Comparison of ENCODE assay signal across 8 cellular contexts in genomic region chr10:102449321-102450123, GRCh38. TPM values are rescaled to one million over a fixed set of nuclear protein-coding genes. Genes with fewer than 3 reads are reported as not detected.
A peak's percentile ranks its signal among the peaks of the same experiment; 100 is the strongest.
DNase-seq lines count a peak whose midpoint lies in the region; ATAC-seq lines count a peak whose summit lies in the region.

No MANE protein-coding gene starts in this region.

- peak overlapping the region; percentile 90 for H3K4me3 Mint-ChIP-seq in activated CD8-positive, alpha-beta T cell treated with anti-CD3 and anti-CD28 coated beads, Interleukin-2, amount 10 ng/mL, durations not matched to agents 7 days and 5 days

- H3K27ac ChIP-seq in effector memory CD4-positive, alpha-beta T cell (ENCODE audit: insufficient read depth, low read length, poor library complexity, severe bottlenecking), result peak overlapping the region; percentile 85

- no peaks in the 10 kb centered on the region for H3K27me3 Mint-ChIP-seq in activated CD8-positive, alpha-beta T cell treated with anti-CD3 and anti-CD28 coated beads, Interleukin-2, amount 10 ng/mL, durations not matched to agents 7 days and 5 days (ENCODE audit: low read depth)

- peaks cover 17% of the 10 kb centered on the region for H3K36me3 Mint-ChIP-seq in activated CD8-positive, alpha-beta T cell treated with anti-CD3 and anti-CD28 coated beads, Interleukin-2, amount 10 ng/mL, durations not matched to agents 7 days and 5 days (ENCODE audit: low read depth)

- DNase-seq in NCI-H2029 (lab: John Stamatoyannopoulos, UW) (peak; percentile 79), NCI-H2029 treated with DMSO at 0.1 percent for 48 hours (lab: John Stamatoyannopoulos, UW) (no peak), NCI-H748 (lab: John Stamatoyannopoulos, UW; ENCODE audit: unreplicated experiment) (peak; percentile 85), mucosa of gallbladder (ENCODE audit: low spot score) (peak; percentile 86)
- DNase-seq in activated CD8-positive, alpha-beta T cell treated with anti-CD3 and anti-CD28 coated beads, Interleukin-2, amount 10 ng/mL, durations not matched to agents 7 days and 5 days, result peak; percentile 93
- DNase-seq in effector memory CD4-positive, alpha-beta T cell, result peak; percentile 74 to 82 (median 78)
- DNase-seq in stimulated activated CD8-positive, alpha-beta memory T cell treated with anti-CD3 and anti-CD28 coated beads, Interleukin-7, amount 100 ng/mL, for 1 hour (ENCODE audit: low read depth in 2 of 2), result peak; percentile 63 to 65

- H3K9me3 ChIP-seq in effector memory CD4-positive, alpha-beta T cell (ENCODE audit: control insufficient read depth, low read length), result no peaks in the 10 kb centered on the region

- peak overlapping the region; percentile 84 for H3K4me3 ChIP-seq in effector memory CD4-positive, alpha-beta T cell (ENCODE audit: insufficient read depth, low read depth, low read length, poor library complexity, severe bottlenecking)

- no peaks in the 10 kb centered on the region for H3K27me3 ChIP-seq in effector memory CD4-positive, alpha-beta T cell (replicated peaks; ENCODE audit: control insufficient read depth, insufficient read depth, low read length, poor library complexity, severe bottlenecking)

- no peaks in the 10 kb centered on the region for H3K9me3 Mint-ChIP-seq in activated CD8-positive, alpha-beta T cell treated with anti-CD3 and anti-CD28 coated beads, Interleukin-2, amount 10 ng/mL, durations not matched to agents 7 days and 5 days (ENCODE audit: insufficient read depth)

- ATAC-seq in HG03280 (IDR thresholded peaks at IDR 0.05; ENCODE audit: unreplicated experiment), result peak; percentile 57
- peak; percentile 66 for ATAC-seq in activated CD8-positive, alpha-beta T cell treated with anti-CD3 and anti-CD28 coated beads, Interleukin-2, amount 10 ng/mL, durations not matched to agents 7 days and 5 days

- peaks cover 8% of the 10 kb centered on the region for H3K36me3 ChIP-seq in effector memory CD4-positive, alpha-beta T cell (ENCODE audit: control insufficient read depth, insufficient read depth, low read length)

- POLR2A ChIA-PET in activated CD8-positive, alpha-beta T cell treated with anti-CD3 and anti-CD28 coated beads, Interleukin-2, amount 10 ng/mL, durations not matched to agents 7 days and 5 days (lab: Charles Lee), result interaction anchor here (0.6 to 5.7 kb wide), 14 partner anchors 9 to 331 kb away, joined by 3 to 81 read pairs (median 5); partner anchors contain the start of genes CUEDC2, FBXL15 and NFKB2

- H3K27ac Mint-ChIP-seq in activated CD8-positive, alpha-beta T cell treated with anti-CD3 and anti-CD28 coated beads, Interleukin-2, amount 10 ng/mL, durations not matched to agents 7 days and 5 days, result peak overlapping the region; percentile 93

- H3K4me1 Mint-ChIP-seq in activated CD8-positive, alpha-beta T cell treated with anti-CD3 and anti-CD28 coated beads, Interleukin-2, amount 10 ng/mL, durations not matched to agents 7 days and 5 days (ENCODE audit: low read depth), result peaks cover 38% of the 10 kb centered on the region

- peaks cover 17% of the 10 kb centered on the region for H3K4me1 ChIP-seq in effector memory CD4-positive, alpha-beta T cell (ENCODE audit: control insufficient read depth, insufficient read depth, low read length, poor library complexity, severe bottlenecking)

- CTCF ChIA-PET in activated CD8-positive, alpha-beta T cell treated with anti-CD3 and anti-CD28 coated beads, Interleukin-2, amount 10 ng/mL, durations not matched to agents 7 days and 5 days (lab: Charles Lee), result interaction anchor here (0.7 to 5.0 kb wide), 14 partner anchors 12 to 317 kb away, joined by 3 to 31 read pairs (median 4); partner anchors contain the start of genes CUEDC2 and NFKB2

RNA-seq across cellular contexts. Expression of gene C10orf95, which starts 1.8 kb away (rescaled TPM):
- under 1 TPM in 1 of 2 experiments, not detected in 1; 0.32 TPM for total RNA-seq in activated CD8-positive, alpha-beta T cell treated with anti-CD3 and anti-CD28 coated beads, Interleukin-2, amount 10 ng/mL, durations not matched to agents 7 days and 5 days
- 0.46 TPM for total RNA-seq in mucosa of gallbladder

RNA-seq across cellular contexts. Expression of gene CUEDC2, which starts 17.1 kb away (rescaled TPM):
- 10 to 100 TPM; 71.7 to 77.6 TPM for total RNA-seq in activated CD8-positive, alpha-beta T cell treated with anti-CD3 and anti-CD28 coated beads, Interleukin-2, amount 10 ng/mL, durations not matched to agents 7 days and 5 days
- 63.2 TPM for total RNA-seq in mucosa of gallbladder

RNA-seq across cellular contexts. Expression of gene FBXL15, which starts 28.9 kb away (rescaled TPM):
- 10 to 100 TPM; 12.7 to 13.8 TPM for total RNA-seq in activated CD8-positive, alpha-beta T cell treated with anti-CD3 and anti-CD28 coated beads, Interleukin-2, amount 10 ng/mL, durations not matched to agents 7 days and 5 days
- 29.3 TPM for total RNA-seq in mucosa of gallbladder

RNA-seq across cellular contexts. Expression of gene PSD, which starts 30.9 kb away (rescaled TPM):
- 1 to 10 TPM in 1 of 2 experiments, under 1 TPM in 1; 0.92 to 1.6 TPM for total RNA-seq in activated CD8-positive, alpha-beta T cell treated with anti-CD3 and anti-CD28 coated beads, Interleukin-2, amount 10 ng/mL, durations not matched to agents 7 days and 5 days
- total RNA-seq in mucosa of gallbladder, result 106 TPM

RNA-seq across cellular contexts. Expression of gene ACTR1A, which starts 53.0 kb away (rescaled TPM):
- total RNA-seq in activated CD8-positive, alpha-beta T cell treated with anti-CD3 and anti-CD28 coated beads, Interleukin-2, amount 10 ng/mL, durations not matched to agents 7 days and 5 days, result 10 to 100 TPM; 72.7 to 75.8 TPM
- 96.4 TPM for total RNA-seq in mucosa of gallbladder
